9 cellular contexts compared by ENCODE assay signal in the genomic region with DNA sequence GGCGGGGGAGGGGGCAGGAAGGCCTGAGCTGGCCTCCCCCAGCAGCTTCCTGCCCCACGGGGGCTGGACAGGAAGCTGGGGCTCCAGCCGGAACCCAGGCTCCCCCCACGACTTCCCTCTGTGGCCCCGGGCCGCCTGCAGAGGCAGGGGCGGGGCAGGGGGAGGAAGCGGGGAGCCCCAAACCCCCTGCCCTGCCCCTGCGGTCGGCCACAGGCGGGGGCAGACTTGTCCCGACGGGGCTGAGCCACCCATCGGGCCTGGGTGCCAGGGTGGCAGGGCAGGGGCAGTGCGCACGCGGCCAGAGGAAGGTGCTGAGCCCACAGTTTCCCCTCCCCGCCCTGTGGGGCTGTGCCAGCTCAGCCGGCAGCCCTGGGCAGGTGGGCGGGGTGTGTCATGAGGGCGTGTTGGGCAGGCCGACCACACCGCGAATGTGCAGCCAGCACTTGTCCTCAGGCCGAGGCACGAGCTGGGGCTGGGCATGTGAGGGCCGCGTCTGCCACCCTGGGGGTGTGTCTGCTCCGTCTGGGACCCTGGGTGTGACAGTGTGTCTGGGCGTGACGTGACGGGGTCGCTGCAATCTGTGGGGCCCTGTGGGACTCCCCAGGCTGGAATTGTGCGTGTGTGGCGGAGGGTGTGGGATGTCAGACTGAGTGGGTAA. TPM values are rescaled to one million over a fixed set of nuclear protein-coding genes. Genes with fewer than 3 reads are reported as not detected.
DNase-seq lines count a peak whose midpoint lies in the region; ATAC-seq, FAIRE-seq and TF ChIP-seq lines count a peak whose summit lies in the region.
"Had no signal": no experiment of that assay in that cellular context is flagged by ENCODE, and none has a peak within 500 bp of the region (broad histone marks: within the 10 kb centered on the region; RNA-seq: fewer than 3 reads in every experiment).

No MANE protein-coding gene starts in this region.

- peaks cover 35 to 54% of the 10 kb centered on the region in 2 donors for H3K4me1 ChIP-seq in kidney (ENCODE audit: control insufficient read depth in 1 of 2, insufficient read depth in 1 of 2, low read depth in 1 of 2, low read length in 2 of 2)

- no peaks in the 10 kb centered on the region for H3K9me3 ChIP-seq in kidney (ENCODE audit: control insufficient read depth in 1 of 2, low read length in 2 of 2)

- intact Hi-C loops in kidney (cut with DNase I) = no loop called here

- H3K36me3 ChIP-seq in kidney (ENCODE audit: control insufficient read depth in 1 of 2, insufficient read depth in 2 of 2, low read length in 2 of 2) = no peaks in the 10 kb centered on the region

- H3K27ac Mint-ChIP-seq in T-helper 1 cell treated with Interleukin-12 subunit alpha and Interleukin-12 subunit beta and Interleukin-4 antibody, amounts not matched to agents 30 μg/mL and 1 μg/mL, for 36 hours = peak overlapping the region; percentile 86

- H3K4me3 Mint-ChIP-seq in T-helper 1 cell treated with Interleukin-12 subunit alpha and Interleukin-12 subunit beta and Interleukin-4 antibody, amounts not matched to agents 30 μg/mL and 1 μg/mL, for 36 hours = peak overlapping the region; percentile 80

- FAIRE-seq in kidney (lab: Jason Lieb, UNC) = no peak
- FAIRE-seq: G401.6 had no signal

- no peaks in the 10 kb centered on the region for H3K9me3 Mint-ChIP-seq in T-helper 1 cell treated with Interleukin-12 subunit alpha and Interleukin-12 subunit beta and Interleukin-4 antibody, amounts not matched to agents 30 μg/mL and 1 μg/mL, for 36 hours

- H3K4me1 Mint-ChIP-seq in T-helper 1 cell treated with Interleukin-12 subunit alpha and Interleukin-12 subunit beta and Interleukin-4 antibody, amounts not matched to agents 30 μg/mL and 1 μg/mL, for 36 hours (ENCODE audit: low read depth) = peaks cover 56% of the 10 kb centered on the region

- H3K27me3 Mint-ChIP-seq in T-helper 1 cell treated with Interleukin-12 subunit alpha and Interleukin-12 subunit beta and Interleukin-4 antibody, amounts not matched to agents 30 μg/mL and 1 μg/mL, for 36 hours (ENCODE audit: low read depth) = no peaks in the 10 kb centered on the region

- DNase-seq in NCI-H748 (lab: John Stamatoyannopoulos, UW; ENCODE audit: unreplicated experiment) (peak; percentile 67), NCI-H748 treated with DMSO at 0.1 percent for 48 hours (lab: John Stamatoyannopoulos, UW) (no peak), amniotic epithelial cell (ENCODE audit: low read depth) (peak; percentile 53), kidney (peak; percentile 95), occipital lobe (lab: John Stamatoyannopoulos, UW) (no peak)
- DNase-seq in stimulated activated CD4-positive, alpha-beta T cell treated with anti-CD3 and anti-CD28 coated beads, Interleukin-1b, Interleukin-23, amount 100 ng/mL, for 48 hours = peak; percentile 88

- TF ChIP-seq CTCF in kidney (IDR thresholded peaks at IDR 0.05; ENCODE audit: borderline replicate concordance, extremely low read depth, insufficient read depth) = no peak

- peak overlapping the region; percentile 41 to 71 for H3K27ac ChIP-seq in kidney (ENCODE audit: low read depth in 2 of 2, low read length in 2 of 2)

- H3K4me3 ChIP-seq in kidney (ENCODE audit: low read length in 2 of 2) = peak overlapping the region; percentile 33 to 36

- peaks cover 54% of the 10 kb centered on the region for H3K36me3 Mint-ChIP-seq in T-helper 1 cell treated with Interleukin-12 subunit alpha and Interleukin-12 subunit beta and Interleukin-4 antibody, amounts not matched to agents 30 μg/mL and 1 μg/mL, for 36 hours (ENCODE audit: low read depth)

- peak; percentile 65 for ATAC-seq in HG03175 (IDR thresholded peaks at IDR 0.05; ENCODE audit: unreplicated experiment)

- peak overlapping the region in 1 of 2 donors; percentile 65 for H3K9ac ChIP-seq in kidney (ENCODE audit: low read length in 2 of 2)

RNA-seq across cellular contexts. Expression of a gene that starts 17.7 kb away (rescaled TPM):
- total RNA-seq in kidney (28.1 TPM), occipital lobe (6.4 TPM)
- polyA plus RNA-seq in kidney (ENCODE audit: insufficient read depth, low read depth, low replicate concordance) = 9.8 TPM

RNA-seq across cellular contexts. Expression of a gene that starts 26.1 kb away (rescaled TPM):
- total RNA-seq in kidney (48.0 TPM), occipital lobe (0.94 TPM)
- polyA plus RNA-seq in kidney (ENCODE audit: insufficient read depth, low read depth, low replicate concordance) = 19.1 TPM

RNA-seq across cellular contexts. Expression of a gene that starts 36.3 kb away (rescaled TPM):
- total RNA-seq in kidney (12.6 TPM), occipital lobe (5.3 TPM)
- polyA plus RNA-seq in kidney (ENCODE audit: insufficient read depth, low read depth, low replicate concordance) = 15.7 TPM

RNA-seq across cellular contexts. Expression of a gene that starts 48.7 kb away (rescaled TPM):
- total RNA-seq in kidney (9.5 TPM), occipital lobe (9.4 TPM)
- polyA plus RNA-seq in kidney (ENCODE audit: insufficient read depth, low read depth, low replicate concordance) = 24.3 TPM

Comparison
In these comparisons a context has a peak if more than half of its experiments do, and no peak if none do; other contexts are left out.
1. DNase-seq: peak in NCI-H748 (single experiment), amniotic epithelial cell (single experiment), kidney (single experiment) and stimulated activated CD4-positive, alpha-beta T cell treated with anti-CD3 and anti-CD28 coated beads, Interleukin-1b, Interleukin-23, amount 100 ng/mL, for 48 hours (single experiment); none in NCI-H748 treated with DMSO at 0.1 percent for 48 hours (single experiment) and occipital lobe (single experiment).
2. RNA of a gene that starts 26.1 kb away (total RNA-seq): 48.0 TPM in kidney (single experiment); 0.94 TPM in occipital lobe (single experiment); every median in the first group is over 10 times any median in the second.